In genomic region chr3:162525791-162526190, GRCh38 we compare ENCODE assay signal across 1 cellular context.
TF ChIP-seq lines count a peak whose summit lies in the region.

No MANE protein-coding gene starts in this region.

TF ChIP-seq in IMR-90, 13 proteins besides CTCF, POLR2A, EP300 and RAD21 (continued from another document):
- TF ChIP-seq, protein P1, sequence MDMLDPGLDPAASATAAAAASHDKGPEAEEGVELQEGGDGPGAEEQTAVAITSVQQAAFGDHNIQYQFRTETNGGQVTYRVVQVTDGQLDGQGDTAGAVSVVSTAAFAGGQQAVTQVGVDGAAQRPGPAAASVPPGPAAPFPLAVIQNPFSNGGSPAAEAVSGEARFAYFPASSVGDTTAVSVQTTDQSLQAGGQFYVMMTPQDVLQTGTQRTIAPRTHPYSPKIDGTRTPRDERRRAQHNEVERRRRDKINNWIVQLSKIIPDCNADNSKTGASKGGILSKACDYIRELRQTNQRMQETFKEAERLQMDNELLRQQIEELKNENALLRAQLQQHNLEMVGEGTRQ (IDR thresholded peaks at IDR 0.05; ENCODE audit: low read depth, low read length), result no peak
- TF ChIP-seq NFE2L2 (IDR thresholded peaks at IDR 0.05; ENCODE audit: low read depth, low read length), result no peak
- TF ChIP-seq CEBPB (IDR thresholded peaks at IDR 0.05; ENCODE audit: low read depth, low read length), result no peak
- TF ChIP-seq MAZ (IDR thresholded peaks at IDR 0.05; ENCODE audit: borderline replicate concordance, low read depth, low read length), result no peak
- TF ChIP-seq CHD1 (IDR thresholded peaks at IDR 0.05; ENCODE audit: low read depth, low read length), result no peak
- no peak for TF ChIP-seq BHLHE40 (IDR thresholded peaks at IDR 0.05; ENCODE audit: low read depth, low read length)
